ENCODE assay signal across 9 cellular contexts in the genomic region with DNA sequence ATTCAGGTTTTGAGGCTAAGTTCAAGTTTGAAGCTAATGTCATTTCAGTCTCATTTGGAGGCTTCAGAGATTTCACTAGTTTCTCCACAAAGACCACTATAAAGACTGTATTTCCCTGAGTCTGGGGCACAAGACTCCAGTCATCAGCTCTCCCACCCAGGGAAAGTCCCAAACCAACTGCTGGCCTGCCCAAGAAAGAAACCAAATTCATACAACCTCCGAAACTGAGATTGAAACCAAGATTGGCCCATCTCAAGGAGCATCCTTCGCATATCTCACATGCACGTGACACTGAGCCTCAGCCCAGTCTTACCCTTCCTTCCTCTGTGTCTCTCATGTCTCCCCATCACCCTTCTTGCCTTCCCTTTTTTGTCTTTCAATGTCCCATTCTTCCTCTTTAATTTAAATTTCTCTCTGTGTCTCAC. TPM values are rescaled to one million over a fixed set of nuclear protein-coding genes. Genes with fewer than 3 reads are reported as not detected.
DNase-seq lines count a peak whose midpoint lies in the region; ATAC-seq, FAIRE-seq and TF ChIP-seq lines count a peak whose summit lies in the region.
"Had no signal": no experiment of that assay in that cellular context is flagged by ENCODE, and none has a peak within 500 bp of the region (broad histone marks: within the 10 kb centered on the region; RNA-seq: fewer than 3 reads in every experiment).

No MANE protein-coding gene starts in this region.

- H3K4me1 ChIP-seq in CD8-positive, alpha-beta memory T cell (ENCODE audit: insufficient read depth, low read length) = peaks cover 65% of the 10 kb centered on the region

- peak overlapping the region; percentile 52 for H3K27ac ChIP-seq in CD8-positive, alpha-beta memory T cell (ENCODE audit: low read depth, low read length)

- FAIRE-seq in H54 (lab: Jason Lieb, UNC) = no peak

- H3K36me3 ChIP-seq in CD8-positive, alpha-beta memory T cell (ENCODE audit: insufficient read depth, low read length) = no peaks in the 10 kb centered on the region

- no peaks in the 10 kb centered on the region for H3K9me3 ChIP-seq in CD8-positive, alpha-beta memory T cell (ENCODE audit: low read length)

- H3K4me3 ChIP-seq in CD8-positive, alpha-beta memory T cell (ENCODE audit: low read length) = peak overlapping the region; percentile 1

- peaks cover 0 to 2% (median 0%) of the 10 kb centered on the region in 5 donors for H3K9me3 Mint-ChIP-seq in CD8-positive, alpha-beta memory T cell
- H3K9me3 Mint-ChIP-seq in activated T-cell treated with anti-CD3 and anti-CD28 coated beads, Interleukin-2, amount 50 U/mL, for 24 hours = no peaks in the 10 kb centered on the region
- H3K9me3 Mint-ChIP-seq in stimulated activated effector memory CD8-positive, alpha-beta T cell treated with anti-CD3 and anti-CD28 coated beads, Interleukin-12 subunit alpha, Interleukin-12 subunit beta, amount 100 ng/mL, for 72 hours = no peaks in the 10 kb centered on the region

- peak; percentile 51 to 84 (median 75) for DNase-seq in CD8-positive, alpha-beta memory T cell
- peak; percentile 69 for DNase-seq in activated T-cell treated with anti-CD3 and anti-CD28 coated beads, Interleukin-2, amount 50 U/mL, for 24 hours
- DNase-seq in stimulated activated effector memory CD8-positive, alpha-beta T cell treated with anti-CD3 and anti-CD28 coated beads, Interleukin-12 subunit alpha, Interleukin-12 subunit beta, amount 100 ng/mL, for 72 hours (ENCODE audit: low spot score in 2 of 2) = peak in 1 of 2 donors; percentile 84
- DNase-seq in H54 (ENCODE audit: insufficient read length, low spot score) = no peak
- DNase-seq in SW 1271 (lab: John Stamatoyannopoulos, UW) = no peak
- no peak for DNase-seq in NCI-H1092 (lab: John Stamatoyannopoulos, UW)

- POLR2A ChIA-PET in CD8-positive, alpha-beta memory T cell (lab: Charles Lee) = interaction anchor here (1.3 to 3.9 kb wide), 4 partner anchors 9 to 14 kb away, joined by 3 to 13 read pairs (median 6); no protein-coding TSS in a partner anchor

- peaks cover 4 to 27% (median 11%) of the 10 kb centered on the region in 3 donors for H3K36me3 Mint-ChIP-seq in CD8-positive, alpha-beta memory T cell
- H3K36me3 Mint-ChIP-seq in activated T-cell treated with anti-CD3 and anti-CD28 coated beads, Interleukin-2, amount 50 U/mL, for 24 hours (ENCODE audit: low read depth) = peaks cover 35% of the 10 kb centered on the region
- H3K36me3 Mint-ChIP-seq in stimulated activated effector memory CD8-positive, alpha-beta T cell treated with anti-CD3 and anti-CD28 coated beads, Interleukin-12 subunit alpha, Interleukin-12 subunit beta, amount 100 ng/mL, for 72 hours = peaks cover 33% of the 10 kb centered on the region

- peaks cover 68 to 87% (median 82%) of the 10 kb centered on the region in 3 donors for H3K4me1 Mint-ChIP-seq in CD8-positive, alpha-beta memory T cell
- peaks cover 83% of the 10 kb centered on the region for H3K4me1 Mint-ChIP-seq in activated T-cell treated with anti-CD3 and anti-CD28 coated beads, Interleukin-2, amount 50 U/mL, for 24 hours (ENCODE audit: low read depth)
- H3K4me1 Mint-ChIP-seq in stimulated activated effector memory CD8-positive, alpha-beta T cell treated with anti-CD3 and anti-CD28 coated beads, Interleukin-12 subunit alpha, Interleukin-12 subunit beta, amount 100 ng/mL, for 72 hours = peaks cover 85% of the 10 kb centered on the region

- peak overlapping the region; percentile 41 to 81 (median 70) for H3K4me3 Mint-ChIP-seq in CD8-positive, alpha-beta memory T cell
- peak overlapping the region; percentile 56 for H3K4me3 Mint-ChIP-seq in activated T-cell treated with anti-CD3 and anti-CD28 coated beads, Interleukin-2, amount 50 U/mL, for 24 hours
- H3K4me3 Mint-ChIP-seq in stimulated activated effector memory CD8-positive, alpha-beta T cell treated with anti-CD3 and anti-CD28 coated beads, Interleukin-12 subunit alpha, Interleukin-12 subunit beta, amount 100 ng/mL, for 72 hours = peak overlapping the region; percentile 55

- H3K27me3 Mint-ChIP-seq in CD8-positive, alpha-beta memory T cell = peaks cover 0 to 2% of the 10 kb centered on the region in 2 donors
- H3K27me3 Mint-ChIP-seq in activated T-cell treated with anti-CD3 and anti-CD28 coated beads, Interleukin-2, amount 50 U/mL, for 24 hours = no peaks in the 10 kb centered on the region

- peak; percentile 54 for ATAC-seq in GM19463 (IDR thresholded peaks at IDR 0.05; ENCODE audit: unreplicated experiment)
- peak; percentile 53 for ATAC-seq in HG03469 (IDR thresholded peaks at IDR 0.05; ENCODE audit: unreplicated experiment)
- peak; percentile 71 for ATAC-seq in stimulated activated effector memory CD8-positive, alpha-beta T cell treated with anti-CD3 and anti-CD28 coated beads, Interleukin-12 subunit alpha, Interleukin-12 subunit beta, amount 100 ng/mL, for 72 hours

- H3K27ac Mint-ChIP-seq in CD8-positive, alpha-beta memory T cell = peak overlapping the region; percentile 92 to 100 (median 96)
- peak overlapping the region; percentile 91 for H3K27ac Mint-ChIP-seq in activated T-cell treated with anti-CD3 and anti-CD28 coated beads, Interleukin-2, amount 50 U/mL, for 24 hours
- H3K27ac Mint-ChIP-seq in stimulated activated effector memory CD8-positive, alpha-beta T cell treated with anti-CD3 and anti-CD28 coated beads, Interleukin-12 subunit alpha, Interleukin-12 subunit beta, amount 100 ng/mL, for 72 hours = peak overlapping the region; percentile 48

- CTCF ChIA-PET in CD8-positive, alpha-beta memory T cell (lab: Charles Lee) = interaction anchor here (1.1 to 32.2 kb wide), 4 partner anchors 10 to 29 kb away, joined by 3 to 576 read pairs (median 32); partner anchors contain the start of genes LST1, LTB and TNF

- no peaks in the 10 kb centered on the region for H3K27me3 ChIP-seq in CD8-positive, alpha-beta memory T cell (ENCODE audit: insufficient read depth, low read length, poor library complexity, severe bottlenecking)

- TF ChIP-seq POLR2A in H54 (IDR thresholded peaks at IDR 0.05; ENCODE audit: low read depth, low read length) = no peak

RNA-seq across cellular contexts. Expression of gene LTA, which starts 3.5 kb away (rescaled TPM):
- 100 to 1,000 TPM; 839 to 854 TPM for total RNA-seq in CD8-positive, alpha-beta memory T cell
- 23.3 TPM for polyA plus RNA-seq in CD8-positive, alpha-beta memory T cell
- total RNA-seq: myocyte had no signal

RNA-seq across cellular contexts. Expression of gene TNF, which starts 6.8 kb away (rescaled TPM):
- 100 to 1,000 TPM; 207 to 215 TPM for total RNA-seq in CD8-positive, alpha-beta memory T cell
- 7.9 TPM for polyA plus RNA-seq in CD8-positive, alpha-beta memory T cell
- total RNA-seq: myocyte had no signal

RNA-seq across cellular contexts. Expression of gene LTB, which starts 13.7 kb away (rescaled TPM):
- 100 to 1,000 TPM; 196 to 206 TPM for total RNA-seq in CD8-positive, alpha-beta memory T cell
- polyA plus RNA-seq in CD8-positive, alpha-beta memory T cell = 1,182 TPM

RNA-seq across cellular contexts. Expression of gene LST1, which starts 17.5 kb away (rescaled TPM):
- 10 to 100 TPM; 22.0 to 22.4 TPM for total RNA-seq in CD8-positive, alpha-beta memory T cell
- 49.6 TPM for polyA plus RNA-seq in CD8-positive, alpha-beta memory T cell
- total RNA-seq: myocyte had no signal

RNA-seq across cellular contexts. Expression of gene NFKBIL1, which starts 21.1 kb away (rescaled TPM):
- 10 to 100 TPM; 13.5 to 13.8 TPM for total RNA-seq in CD8-positive, alpha-beta memory T cell
- 6.9 TPM for polyA plus RNA-seq in CD8-positive, alpha-beta memory T cell

Comparison
In these comparisons a context has a peak if more than half of its experiments do, and no peak if none do; other contexts are left out.
1. DNase-seq: peak in CD8-positive, alpha-beta memory T cell (5 of 5) and activated T-cell treated with anti-CD3 and anti-CD28 coated beads, Interleukin-2, amount 50 U/mL, for 24 hours (single experiment); none in H54 (single experiment), SW 1271 (0 of 2) and NCI-H1092 (single experiment).
2. Peak in every context shown above with its lines, with median percentiles within 50 percentile points of each other: H3K27ac Mint-ChIP-seq, H3K4me3 Mint-ChIP-seq and ATAC-seq.